In genomic region chr6:91464201-91464600, GRCh38 we compare ENCODE assay signal across 29 cellular contexts.
DNase-seq lines count a peak whose midpoint lies in the region; ATAC-seq lines count a peak whose summit lies in the region.
"Had no signal": no experiment of that assay in that cellular context is flagged by ENCODE, and none has a peak within 500 bp of the region (broad histone marks: within the 10 kb centered on the region; RNA-seq: fewer than 3 reads in every experiment).

No MANE protein-coding gene starts in this region.

- ATAC-seq in GM18907 (IDR thresholded peaks at IDR 0.05; ENCODE audit: unreplicated experiment) = peak; percentile 87
- peak; percentile 88 for ATAC-seq in GM21619 (IDR thresholded peaks at IDR 0.05; ENCODE audit: unreplicated experiment)
- peak; percentile 74 for ATAC-seq in HG03175 (IDR thresholded peaks at IDR 0.05; ENCODE audit: unreplicated experiment)
- ATAC-seq in HG02571 (IDR thresholded peaks at IDR 0.05; ENCODE audit: unreplicated experiment) = no peak
- ATAC-seq: activated T-cell treated with anti-CD3 and anti-CD28 coated beads, Interleukin-2, amount 50 U/mL, for 4 hours; gastroesophageal sphincter; HepG2; left colon; WTC11 had no signal

- H3K36me3 ChIP-seq in effector memory CD4-positive, alpha-beta T cell (ENCODE audit: control insufficient read depth, insufficient read depth, low read length) = no peaks in the 10 kb centered on the region
- H3K36me3 ChIP-seq: BLaER1, gastroesophageal sphincter, right atrium auricular region, SJCRH30 had no signal

- H3K27me3 ChIP-seq in effector memory CD4-positive, alpha-beta T cell (replicated peaks; ENCODE audit: control insufficient read depth, insufficient read depth, low read length, poor library complexity, severe bottlenecking) = no peaks in the 10 kb centered on the region
- H3K27me3 ChIP-seq: BLaER1, gastroesophageal sphincter, hepatocyte, right atrium auricular region, SJCRH30 had no signal

- DNase-seq in kidney tubule cell (ENCODE audit: low spot score) = peak; percentile 11
- DNase-seq in SHP77 treated with DMSO at 0.1 percent for 48 hours (lab: John Stamatoyannopoulos, UW) = no peak
- DNase-seq in effector memory CD4-positive, alpha-beta T cell = no peak
- DNase-seq: activated CD4-positive, alpha-beta T cell treated with anti-CD3 and anti-CD28 coated beads, Interleukin-2, amount 10 ng/mL, durations not matched to agents 7 days and 5 days; activated T-cell treated with anti-CD3 and anti-CD28 coated beads, Interleukin-2, amount 50 U/mL, for 4 hours; Caco-2; dermis blood vessel endothelial cell; DMS79 treated with DMSO at 0.1 percent for 48 hours; HCEC 1CT; Karpas-422; left colon; MV-4-11; NCI-H146; NCI-H2107; NCI-H748 treated with DMSO at 0.1 percent for 48 hours; SJCRH30; stimulated activated CD4-positive, alpha-beta T cell treated with anti-CD3 and anti-CD28 coated beads, Interleukin-4, amount 100 ng/mL, for 1 hour; trophoblast cell had no signal

- no peak overlapping the region for H3K27ac ChIP-seq in effector memory CD4-positive, alpha-beta T cell (ENCODE audit: insufficient read depth, low read length, poor library complexity, severe bottlenecking)
- H3K27ac ChIP-seq: BLaER1, gastroesophageal sphincter, hepatocyte, parathyroid adenoma, right atrium auricular region, SJCRH30 had no signal

- no peaks in the 10 kb centered on the region for H3K4me1 ChIP-seq in effector memory CD4-positive, alpha-beta T cell (ENCODE audit: control insufficient read depth, insufficient read depth, low read length, poor library complexity, severe bottlenecking)
- H3K4me1 ChIP-seq: BLaER1, Caco-2, gastroesophageal sphincter, parathyroid adenoma, right atrium auricular region, SJCRH30 had no signal

- no peaks in the 10 kb centered on the region for H3K9me3 ChIP-seq in effector memory CD4-positive, alpha-beta T cell (ENCODE audit: control insufficient read depth, low read length)
- H3K9me3 ChIP-seq: BLaER1, Caco-2, right atrium auricular region had no signal

- no peak overlapping the region for H3K4me3 ChIP-seq in effector memory CD4-positive, alpha-beta T cell (ENCODE audit: insufficient read depth, low read depth, low read length, poor library complexity, severe bottlenecking)
- H3K4me3 ChIP-seq: BLaER1, gastroesophageal sphincter, hepatocyte, right atrium auricular region, SJCRH30 had no signal
